9 cellular contexts compared by ENCODE assay signal in genomic region chr7:74544706-74545469, GRCh38.
DNase-seq lines count a peak whose midpoint lies in the region; FAIRE-seq and TF ChIP-seq lines count a peak whose summit lies in the region.
"Had no signal": no experiment of that assay in that cellular context is flagged by ENCODE, and none has a peak within 500 bp of the region (broad histone marks: within the 10 kb centered on the region; RNA-seq: fewer than 3 reads in every experiment).

No MANE protein-coding gene starts in this region.

- no peaks in the 10 kb centered on the region for H3K27me3 ChIP-seq in MG63
- H3K27me3 ChIP-seq: BLaER1 treated with 17β-estradiol and CSF1 and Interleukin-3, amounts not matched to agents 10 nM and 100 nM had no signal

- DNase-seq in NCI-H345 (lab: John Stamatoyannopoulos, UW) (peak; percentile 5), NCI-H345 treated with DMSO at 0.1 percent for 48 hours (lab: John Stamatoyannopoulos, UW; ENCODE audit: unreplicated experiment) (no peak), MG63 (peak; percentile 10), germinal center (ENCODE audit: low spot score) (peak; percentile 79), amygdala (lab: John Stamatoyannopoulos, UW) (no peak), urothelium cell line (ENCODE audit: low spot score) (no peak)
- peak; percentile 7 to 10 for DNase-seq in stimulated activated CD4-positive, alpha-beta T cell treated with anti-CD3 and anti-CD28 coated beads, Interleukin-1b, Interleukin-23, amount 100 ng/mL, for 4 hours (ENCODE audit: low read depth in 2 of 2)

- H3K4me3 ChIP-seq in MG63 (no peak overlapping the region), WI38 (ENCODE audit: low read depth, low read length) (no peak overlapping the region)
- H3K4me3 ChIP-seq: BLaER1 treated with 17β-estradiol and CSF1 and Interleukin-3, amounts not matched to agents 10 nM and 100 nM had no signal

- peak; percentile 53 for TF ChIP-seq CTCF in WI38 (IDR thresholded peaks at IDR 0.05; ENCODE audit: low read depth, low read length)

- H3K36me3 ChIP-seq in MG63: peaks cover 17% of the 10 kb centered on the region

- no peaks in the 10 kb centered on the region for H3K9me3 ChIP-seq in MG63

- FAIRE-seq in urothelium cell line (lab: Jason Lieb, UNC): no peak

Comparison
In these comparisons a context has a peak if more than half of its experiments do, and no peak if none do; other contexts are left out.
1. DNase-seq: peak in NCI-H345 (single experiment), MG63 (single experiment), germinal center (single experiment) and stimulated activated CD4-positive, alpha-beta T cell treated with anti-CD3 and anti-CD28 coated beads, Interleukin-1b, Interleukin-23, amount 100 ng/mL, for 4 hours (2 of 2); none in NCI-H345 treated with DMSO at 0.1 percent for 48 hours (single experiment), amygdala (0 of 56) and urothelium cell line (single experiment).